ENCODE assay signal across 27 cellular contexts in the genomic region with DNA sequence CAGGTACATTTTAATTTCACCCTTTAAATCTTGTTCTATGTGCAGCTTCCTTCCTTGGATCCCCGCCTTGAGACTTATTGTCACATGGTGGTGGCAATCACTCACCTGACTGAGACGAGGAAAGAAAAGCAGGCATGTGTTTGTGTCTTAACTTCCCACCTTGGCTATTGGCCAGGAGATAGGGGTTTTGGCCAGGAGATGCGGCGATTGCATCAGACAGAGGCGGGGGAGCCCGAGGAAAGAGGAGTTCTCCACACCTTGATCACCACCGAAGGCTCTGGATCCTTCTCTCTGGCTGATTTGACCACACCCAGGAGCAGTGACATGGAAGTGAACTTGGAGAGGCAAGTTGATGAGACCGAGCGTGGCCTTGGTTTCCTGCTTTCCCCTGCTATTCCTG. TPM values are rescaled to one million over a fixed set of nuclear protein-coding genes. Genes with fewer than 3 reads are reported as not detected.
DNase-seq lines count a peak whose midpoint lies in the region; ATAC-seq, FAIRE-seq and TF ChIP-seq lines count a peak whose summit lies in the region.
"Had no signal": no experiment of that assay in that cellular context is flagged by ENCODE, and none has a peak within 500 bp of the region (broad histone marks: within the 10 kb centered on the region; RNA-seq: fewer than 3 reads in every experiment).

No MANE protein-coding gene starts in this region.

- no peaks in the 10 kb centered on the region for H3K4me1 Mint-ChIP-seq in WTC11
- H3K4me1 Mint-ChIP-seq: CD14-positive monocyte; CD4-positive, CD25-positive, alpha-beta regulatory T cell; CD8-positive, alpha-beta memory T cell had no signal

- no peaks in the 10 kb centered on the region for H4K20me1 ChIP-seq in osteoblast (ENCODE audit: insufficient read depth, low read length)
- H4K20me1 ChIP-seq: BLaER1 had no signal

- no peak overlapping the region for H3K27ac ChIP-seq in esophagus muscularis mucosa (replicated peaks in 1 of 4)
- no peak overlapping the region for H3K27ac ChIP-seq in osteoblast (ENCODE audit: low read depth, low read length)
- H3K27ac ChIP-seq in left ventricle myocardium inferior (replicated peaks), result no peak overlapping the region
- H3K27ac ChIP-seq: BLaER1 had no signal

- peaks cover 15% of the 10 kb centered on the region for H3K9me3 Mint-ChIP-seq in WTC11

- H3K27me3 ChIP-seq in bronchial epithelial cell (ENCODE audit: control insufficient read depth, insufficient read depth, low read length), result no peaks in the 10 kb centered on the region
- no peaks in the 10 kb centered on the region for H3K27me3 ChIP-seq in esophagus muscularis mucosa
- peaks cover 8% of the 10 kb centered on the region for H3K27me3 ChIP-seq in osteoblast (ENCODE audit: insufficient read depth, low read length)
- peaks cover 58% of the 10 kb centered on the region for H3K27me3 ChIP-seq in left ventricle myocardium inferior (ENCODE audit: low read depth)
- H3K27me3 ChIP-seq: BE2C, BLaER1 had no signal

- H2AFZ ChIP-seq in osteoblast (ENCODE audit: low read length), result no peak overlapping the region

- POLR2A ChIA-PET in WTC11 (lab: Charles Lee), result no interaction called here

- peak; percentile 52 for FAIRE-seq in bronchial epithelial cell (lab: Jason Lieb, UNC)
- FAIRE-seq: A204.1, D721Med, G401.6, GM12891, GM19239 had no signal

- no peaks in the 10 kb centered on the region for H3K79me2 ChIP-seq in osteoblast (ENCODE audit: insufficient read depth, low read length)

- no peak overlapping the region for H3K27ac Mint-ChIP-seq in WTC11
- H3K27ac Mint-ChIP-seq: CD14-positive monocyte; CD4-positive, alpha-beta memory T cell; CD4-positive, CD25-positive, alpha-beta regulatory T cell; CD8-positive, alpha-beta memory T cell had no signal

- no peaks in the 10 kb centered on the region for H3K9me3 ChIP-seq in esophagus muscularis mucosa
- H3K9me3 ChIP-seq in osteoblast (ENCODE audit: low read depth, low read length), result no peaks in the 10 kb centered on the region
- H3K9me3 ChIP-seq in left ventricle myocardium inferior (replicated peaks), result no peaks in the 10 kb centered on the region
- H3K9me3 ChIP-seq: BE2C, BLaER1 had no signal

- no peak overlapping the region for H3K4me2 ChIP-seq in osteoblast (ENCODE audit: insufficient read depth, low read length)
- H3K4me2 ChIP-seq: BLaER1 had no signal

- CTCF ChIA-PET in WTC11 (lab: Charles Lee), result no interaction called here

- no peaks in the 10 kb centered on the region for H3K4me1 ChIP-seq in esophagus muscularis mucosa
- no peaks in the 10 kb centered on the region for H3K4me1 ChIP-seq in osteoblast (ENCODE audit: insufficient read depth, low read length)
- H3K4me1 ChIP-seq in left ventricle myocardium inferior, result no peaks in the 10 kb centered on the region
- H3K4me1 ChIP-seq: BE2C had no signal

- no peak for ATAC-seq in WTC11
- ATAC-seq in GM21526 (IDR thresholded peaks at IDR 0.05; ENCODE audit: low FRiP score, unreplicated experiment), result no peak

- 78% methylated on average over 9 of the region's 9 CpGs for WGBS in esophagus muscularis mucosa

- no peak overlapping the region for H3K4me3 ChIP-seq in bronchial epithelial cell (ENCODE audit: low read depth, low read length)
- no peak overlapping the region for H3K4me3 ChIP-seq in esophagus muscularis mucosa
- no peak overlapping the region for H3K4me3 ChIP-seq in osteoblast (ENCODE audit: insufficient read depth, low read length)
- no peak overlapping the region for H3K4me3 ChIP-seq in left ventricle myocardium inferior
- H3K4me3 ChIP-seq: BLaER1 had no signal

- intact Hi-C loops in esophagus muscularis mucosa (cut with DNase I), result no loop called here
- intact Hi-C loops in left ventricle myocardium inferior (cut with micrococcal nuclease), result no loop called here

- H3K36me3 Mint-ChIP-seq in WTC11, result no peaks in the 10 kb centered on the region
- H3K36me3 Mint-ChIP-seq: CD14-positive monocyte; CD4-positive, alpha-beta memory T cell; CD4-positive, CD25-positive, alpha-beta regulatory T cell; CD8-positive, alpha-beta memory T cell had no signal

- H3K27me3 Mint-ChIP-seq in WTC11 (ENCODE audit: low read depth), result no peaks in the 10 kb centered on the region

- no peak for TF ChIP-seq EP300 in esophagus muscularis mucosa (IDR thresholded peaks at IDR 0.05)

- no peak for TF ChIP-seq CTCF in WTC11 (IDR thresholded peaks at IDR 0.05)
- TF ChIP-seq CTCF in bronchial epithelial cell (IDR thresholded peaks at IDR 0.05; ENCODE audit: insufficient read depth, low read length, severe bottlenecking), result no peak
- TF ChIP-seq CTCF in esophagus muscularis mucosa (IDR thresholded peaks at IDR 0.05), result no peak
- no peak for TF ChIP-seq CTCF in osteoblast (IDR thresholded peaks at IDR 0.05; ENCODE audit: extremely low read depth, low read depth, low read length)
- no peak for TF ChIP-seq CTCF in left ventricle myocardium inferior (IDR thresholded peaks at IDR 0.05; ENCODE audit: borderline replicate concordance)

- H3K4me3 Mint-ChIP-seq in WTC11, result no peak overlapping the region
- H3K4me3 Mint-ChIP-seq: CD14-positive monocyte; CD4-positive, alpha-beta memory T cell; CD4-positive, CD25-positive, alpha-beta regulatory T cell; CD8-positive, alpha-beta memory T cell had no signal

- H3K36me3 ChIP-seq in bronchial epithelial cell (ENCODE audit: control insufficient read depth, insufficient read depth, low read length) (no peaks in the 10 kb centered on the region), esophagus muscularis mucosa (no peaks in the 10 kb centered on the region), osteoblast (ENCODE audit: insufficient read depth, low read length) (no peaks in the 10 kb centered on the region), left ventricle myocardium inferior (no peaks in the 10 kb centered on the region)
- H3K36me3 ChIP-seq: BE2C, BLaER1 had no signal

- DNase-seq in WTC11 (ENCODE audit: low spot score) (no peak), bronchial epithelial cell (ENCODE audit: low read depth) (no peak), esophagus muscularis mucosa (ENCODE audit: extremely low spot score) (peak; percentile 83), osteoblast (ENCODE audit: insufficient read length, low spot score, missing footprints) (peak; percentile 2), HPDE6-E6E7 (ENCODE audit: extremely low spot score) (no peak), left ventricle myocardium inferior (no peak), hypothalamus (lab: John Stamatoyannopoulos, UW) (no peak)
- DNase-seq: 8988T; ACHN; BE2C; C1 segment of cervical spinal cord; Calu3; CD4-positive, alpha-beta memory T cell; CD4-positive, CD25-positive, alpha-beta regulatory T cell; CD8-positive, alpha-beta memory T cell; COR-L47; DMS79 treated with DMSO at 0.1 percent for 48 hours; GF-D8 had no signal

- no peak for TF ChIP-seq POLR2A in esophagus muscularis mucosa (IDR thresholded peaks at IDR 0.05; ENCODE audit: low read depth)

TF ChIP-seq in WTC11, 78 proteins besides CTCF, POLR2A, EP300 and RAD21:
- TF ChIP-seq GABPB1 (CRISPR knock-in tag; IDR thresholded peaks at IDR 0.05) (0 out of 2 replicates have a peak, but pooled peaks have one; percentile 35), CBFB (CRISPR knock-in tag; IDR thresholded peaks at IDR 0.05; ENCODE audit: low read depth) (no peak)

RNA-seq across cellular contexts. Expression of a gene that starts 49.7 kb away (rescaled TPM):
- total RNA-seq in WTC11 (2021) (0.64 to 1.5 TPM (median 0.76 TPM) in 3 replicates), bronchial epithelial cell (8.4 and 10.6 TPM in 2 replicates), esophagus muscularis mucosa (1 to 10 TPM; 1.2 to 5.9 (median 4.2) TPM), osteoblast (17.7 and 19.2 TPM in 2 replicates), left ventricle myocardium inferior (0.63 TPM)
- total RNA-seq: A673; CD4-positive, alpha-beta memory T cell; CD4-positive, CD25-positive, alpha-beta regulatory T cell; CD8-positive, alpha-beta memory T cell had no signal

Comparison
In these comparisons a context has a peak if more than half of its experiments do, and no peak if none do; other contexts are left out.
1. DNase-seq: peak in esophagus muscularis mucosa (single experiment) and osteoblast (single experiment); none in WTC11 (single experiment), bronchial epithelial cell (single experiment), HPDE6-E6E7 (single experiment), left ventricle myocardium inferior (single experiment) and hypothalamus (0 of 51).